Comparison of ENCODE assay signal across 16 cellular contexts in the genomic region with DNA sequence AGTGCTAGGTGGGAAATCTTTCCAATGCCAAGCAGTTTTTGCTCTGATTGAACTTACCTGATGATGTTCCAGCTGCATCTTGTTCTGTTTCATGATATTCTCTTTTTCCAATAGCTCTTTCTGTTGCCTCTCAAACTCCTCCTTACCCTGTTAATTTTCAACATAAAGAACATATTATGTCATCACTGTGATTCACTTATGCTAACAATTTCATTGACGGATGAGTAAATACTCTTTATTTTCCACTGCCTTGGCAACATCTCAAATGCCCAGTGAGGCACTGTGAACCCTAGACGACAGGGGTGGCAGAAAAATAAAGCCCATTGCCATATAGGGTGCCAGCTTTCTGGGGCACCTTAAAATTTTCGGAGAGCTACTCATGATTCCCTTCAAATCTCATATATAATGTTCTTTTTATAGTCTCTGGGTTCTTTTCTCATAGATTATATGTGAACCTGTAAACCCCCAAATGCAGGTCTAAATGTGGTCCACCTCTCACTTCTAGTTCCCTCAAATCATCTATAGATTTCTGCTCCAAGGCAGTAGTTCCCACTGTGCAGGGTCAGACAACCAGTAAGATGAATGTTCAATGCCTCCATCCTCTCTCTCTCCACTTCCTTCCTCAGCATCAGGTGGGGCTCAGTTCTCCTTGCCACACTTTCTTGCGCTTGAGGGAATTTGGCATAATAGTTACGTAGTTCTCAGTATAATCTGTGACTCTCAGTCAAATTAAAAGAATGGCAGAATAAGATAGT. TPM values are rescaled to one million over a fixed set of nuclear protein-coding genes. Genes with fewer than 3 reads are reported as not detected.
DNase-seq lines count a peak whose midpoint lies in the region; ATAC-seq and TF ChIP-seq lines count a peak whose summit lies in the region.
"Had no signal": no experiment of that assay in that cellular context is flagged by ENCODE, and none has a peak within 500 bp of the region (broad histone marks: within the 10 kb centered on the region; RNA-seq: fewer than 3 reads in every experiment).

No MANE protein-coding gene starts in this region.

- TF ChIP-seq CTCF in LNCaP clone FGC (IDR thresholded peaks at IDR 0.05; ENCODE audit: control insufficient read depth, extremely low read depth, insufficient read depth) (no peak), chondrocyte (IDR thresholded peaks at IDR 0.05) (no peak)

- peaks cover 57% of the 10 kb centered on the region for H3K36me3 Mint-ChIP-seq in chondrocyte (ENCODE audit: low read depth)

- peaks cover 14% of the 10 kb centered on the region for H3K4me1 Mint-ChIP-seq in chondrocyte (ENCODE audit: low read depth)
- H3K4me1 Mint-ChIP-seq: IgD-negative memory B cell had no signal

- H3K14ac ChIP-seq in neuronal stem cell (ENCODE audit: low read length), result no peak overlapping the region

- ATAC-seq in HG02610 (IDR thresholded peaks at IDR 0.05; ENCODE audit: unreplicated experiment), result no peak
- ATAC-seq in Right ventricle myocardium superior (ENCODE audit: poor library complexity), result no peak
- no peak for ATAC-seq in HG03342 (IDR thresholded peaks at IDR 0.05; ENCODE audit: unreplicated experiment)

- H3K27me3 ChIP-seq in neuronal stem cell (ENCODE audit: control insufficient read depth in 3 of 3, insufficient read depth in 3 of 3, low read depth in 1 of 3, low read length in 3 of 3), result no peaks in the 10 kb centered on the region
- H3K27me3 ChIP-seq: cardiac muscle cell, suprapubic skin had no signal

- intact Hi-C loops in Right ventricle myocardium superior (cut with DNase I), result no loop called here

- H3K4me3 Mint-ChIP-seq in chondrocyte (ENCODE audit: unreplicated experiment), result no peak overlapping the region
- H3K4me3 Mint-ChIP-seq: IgD-negative memory B cell had no signal

- H3K36me3 ChIP-seq in neuronal stem cell (replicated peaks in 1 of 2; ENCODE audit: control insufficient read depth in 2 of 2, insufficient read depth in 2 of 2, low read length in 2 of 2), result peaks cover 35 to 96% of the 10 kb centered on the region in 2 donors
- H3K36me3 ChIP-seq: WERI-Rb-1 had no signal

- peaks cover 2 to 13% of the 10 kb centered on the region in 2 donors for H3K9me3 ChIP-seq in neuronal stem cell (replicated peaks in 1 of 2; ENCODE audit: control insufficient read depth in 2 of 2, insufficient read depth in 1 of 2, low read depth in 1 of 2, low read length in 2 of 2)
- H3K9me3 ChIP-seq: suprapubic skin had no signal

- H2AK5ac ChIP-seq in neuronal stem cell (ENCODE audit: low read depth, low read length), result no peak overlapping the region

- peak; percentile 77 for DNase-seq in ACHN
- DNase-seq in LNCaP clone FGC (ENCODE audit: low read depth), result peak; percentile 72
- no peak for DNase-seq in chondrocyte (ENCODE audit: low spot score)
- peak; percentile 55 for DNase-seq in mucosa of gallbladder (ENCODE audit: low spot score)
- no peak for DNase-seq in neuronal stem cell (ENCODE audit: low spot score)
- DNase-seq in Right ventricle myocardium superior, result no peak
- DNase-seq: activated T-cell treated with anti-CD3 and anti-CD28 coated beads, Interleukin-2, amount 50 U/mL, for 1 hour; AML-193; NCI-H187 treated with DMSO at 0.1 percent for 48 hours; nucleus accumbens; WERI-Rb-1 had no signal

- H3K4ac ChIP-seq in neuronal stem cell (ENCODE audit: low read length), result no peak overlapping the region

- no peak overlapping the region for H4K8ac ChIP-seq in neuronal stem cell (ENCODE audit: low read depth, low read length)

- no peaks in the 10 kb centered on the region for H3K4me1 ChIP-seq in neuronal stem cell (ENCODE audit: control insufficient read depth in 2 of 2, insufficient read depth in 1 of 2, low read depth in 1 of 2, low read length in 2 of 2)

- H3K4me2 ChIP-seq in neuronal stem cell (ENCODE audit: insufficient read depth, low read length, poor library complexity, severe bottlenecking), result no peak overlapping the region

- H3K23ac ChIP-seq in neuronal stem cell (ENCODE audit: low read depth, low read length, poor library complexity), result no peak overlapping the region

- no peak overlapping the region for H2BK12ac ChIP-seq in neuronal stem cell (ENCODE audit: low read length)

- no peak overlapping the region for H4K91ac ChIP-seq in neuronal stem cell (ENCODE audit: low read depth, low read length, poor library complexity)

- H3K4me3 ChIP-seq in LNCaP clone FGC (ENCODE audit: low read depth, low read length) (no peak overlapping the region), neuronal stem cell (ENCODE audit: low read length in 2 of 2) (no peak overlapping the region)
- H3K4me3 ChIP-seq: cardiac muscle cell, suprapubic skin had no signal

- no peak overlapping the region for H3K9ac ChIP-seq in neuronal stem cell (ENCODE audit: low read depth, low read length, poor library complexity)

- H3K9me3 Mint-ChIP-seq in chondrocyte (ENCODE audit: low read depth), result no peaks in the 10 kb centered on the region

- H2BK120ac ChIP-seq in neuronal stem cell (ENCODE audit: low read depth, low read length), result no peak overlapping the region

- H3K18ac ChIP-seq in neuronal stem cell (ENCODE audit: low read length), result no peak overlapping the region

- no peaks in the 10 kb centered on the region for H3K79me1 ChIP-seq in neuronal stem cell (ENCODE audit: low read depth, low read length)

- no peaks in the 10 kb centered on the region for H3K27me3 Mint-ChIP-seq in chondrocyte (ENCODE audit: low read depth)
- H3K27me3 Mint-ChIP-seq: IgD-negative memory B cell had no signal

- peak overlapping the region; percentile 83 for H3K27ac Mint-ChIP-seq in chondrocyte (ENCODE audit: unreplicated experiment)
- H3K27ac Mint-ChIP-seq: IgD-negative memory B cell had no signal

- in situ Hi-C loops in ACHN (cut with HindIII; ENCODE audit: low pct_ligation_motif_present, low pct_unique_long_range_greater_than_20kb, low sequenced_read_pairs), result no loop called here

- no CpG with 5 or more reads among the region's 5 CpGs for WGBS in neuronal stem cell (ENCODE audit: extremely low coverage in 2 of 2, insufficient read length in 2 of 2, insufficient replicate concordance in 1 of 2), 2 donors

- H3K27ac ChIP-seq in neuronal stem cell (replicated peaks; ENCODE audit: low read length), result no peak overlapping the region
- H3K27ac ChIP-seq: cardiac muscle cell, suprapubic skin, WERI-Rb-1 had no signal

- H2BK15ac ChIP-seq in neuronal stem cell (ENCODE audit: low read length), result no peak overlapping the region

- H2BK5ac ChIP-seq in neuronal stem cell (ENCODE audit: low read length), result no peak overlapping the region

- no peak overlapping the region for H2AFZ ChIP-seq in neuronal stem cell (ENCODE audit: low read length)

RNA-seq across cellular contexts. Expression of a gene that starts 44.1 kb away (rescaled TPM):
- total RNA-seq in chondrocyte (23.2 to 42.0 TPM (median 25.2 TPM) in 3 replicates), mucosa of gallbladder (18.1 TPM), Right ventricle myocardium superior (23.7 TPM)
- 6.2 TPM for polyA plus RNA-seq in neuronal stem cell (2013, experiment 1 of 2)
- polyA plus RNA-seq in neuronal stem cell (2013, experiment 2 of 2), result 6.4 TPM

Comparison
In these comparisons a context has a peak if more than half of its experiments do, and no peak if none do; other contexts are left out.
1. DNase-seq: peak in ACHN (single experiment), LNCaP clone FGC (single experiment) and mucosa of gallbladder (single experiment); none in chondrocyte (single experiment), neuronal stem cell (single experiment) and Right ventricle myocardium superior (single experiment).